In genomic region chr1:171513743-171514142, GRCh38 we compare ENCODE assay signal across 17 cellular contexts.
"Had no signal": no experiment of that assay in that cellular context is flagged by ENCODE, and none has a peak within 500 bp of the region (broad histone marks: within the 10 kb centered on the region; RNA-seq: fewer than 3 reads in every experiment).

No MANE protein-coding gene starts in this region.

- H3K9me3 ChIP-seq: gastrocnemius medialis, heart right ventricle, stomach, thoracic aorta, transverse colon had no signal

- H3K27me3 Mint-ChIP-seq: naive thymus-derived CD4-positive, alpha-beta T cell had no signal

- H3K9me3 Mint-ChIP-seq: neural crest cell had no signal

- DNase-seq: effector memory CD4-positive, alpha-beta T cell; gastrocnemius medialis; heart right ventricle; hypothalamus; kidney glomerular epithelial cell; naive thymus-derived CD4-positive, alpha-beta T cell; posterior cingulate gyrus; stimulated activated CD4-positive, alpha-beta T cell treated with anti-CD3 and anti-CD28 coated beads, Interleukin-2, amount 100 ng/mL, for 24 hours; stimulated activated CD4-positive, alpha-beta T cell treated with anti-CD3 and anti-CD28 coated beads, Interleukin-4, amount 100 ng/mL, for 4 hours; stimulated activated naive CD4-positive, alpha-beta T cell; stomach; substantia nigra; transverse colon had no signal

- H3K4me3 Mint-ChIP-seq: naive thymus-derived CD4-positive, alpha-beta T cell; neural crest cell had no signal

- ATAC-seq: esophagus mucosa; gastrocnemius medialis; heart right ventricle; naive thymus-derived CD4-positive, alpha-beta T cell; sciatic nerve had no signal
